Comparison of ENCODE assay signal across 12 cellular contexts in genomic region chr4:80492761-80493160, GRCh38.
A peak's percentile ranks its signal among the peaks of the same experiment; 100 is the strongest.
DNase-seq lines count a peak whose midpoint lies in the region; ATAC-seq and TF ChIP-seq lines count a peak whose summit lies in the region.
"Had no signal": no experiment of that assay in that cellular context is flagged by ENCODE, and none has a peak within 500 bp of the region (broad histone marks: within the 10 kb centered on the region; RNA-seq: fewer than 3 reads in every experiment).

No MANE protein-coding gene starts in this region.

- peaks cover 29% of the 10 kb centered on the region for H3K9me3 Mint-ChIP-seq in CD8-positive, alpha-beta T cell

- no peaks in the 10 kb centered on the region for H3K27me3 Mint-ChIP-seq in CD8-positive, alpha-beta T cell (ENCODE audit: low read depth)
- H3K27me3 Mint-ChIP-seq: brain had no signal

- POLR2A ChIA-PET in CD8-positive, alpha-beta T cell (lab: Charles Lee), result interaction anchor here (0.7 to 1.2 kb wide), 4 partner anchors 8 to 306 kb away, joined by 3 to 4 read pairs (median 3); no protein-coding TSS in a partner anchor

- H3K4me1 Mint-ChIP-seq in CD8-positive, alpha-beta T cell (ENCODE audit: low read depth), result peaks cover 64% of the 10 kb centered on the region
- H3K4me1 Mint-ChIP-seq: brain had no signal

- no peaks in the 10 kb centered on the region for H3K27me3 ChIP-seq in CD8-positive, alpha-beta T cell (ENCODE audit: insufficient read depth, low read length)
- H3K27me3 ChIP-seq in foreskin keratinocyte (no peaks in the 10 kb centered on the region), ascending aorta (no peaks in the 10 kb centered on the region), tibial artery (no peaks in the 10 kb centered on the region), suprapubic skin (no peaks in the 10 kb centered on the region)

- no peaks in the 10 kb centered on the region for H3K36me3 ChIP-seq in CD8-positive, alpha-beta T cell (ENCODE audit: insufficient read depth, low read length)
- no peaks in the 10 kb centered on the region for H3K36me3 ChIP-seq in ascending aorta
- H3K36me3 ChIP-seq in tibial artery, result no peaks in the 10 kb centered on the region
- H3K36me3 ChIP-seq in suprapubic skin, result no peaks in the 10 kb centered on the region

- intact Hi-C loops in CD8-positive, alpha-beta T cell (cut with DNase I, micrococcal nuclease), result loop anchor here in 1 of 2 experiments (1.0 to 2.0 kb wide), 2 partner anchors 8 to 14 kb away; no protein-coding TSS in a partner anchor
- intact Hi-C loops in ascending aorta (cut with DNase I), result no loop called here
- intact Hi-C loops in tibial artery (cut with DNase I; ENCODE audit: low total_unique reads), result no loop called here

- TF ChIP-seq CTCF in CD8-positive, alpha-beta T cell (IDR thresholded peaks at IDR 0.05), result no peak
- no peak for TF ChIP-seq CTCF in foreskin keratinocyte (conservative IDR thresholded peaks at IDR 0.05)
- TF ChIP-seq CTCF in ascending aorta (IDR thresholded peaks at IDR 0.05), result no peak
- no peak for TF ChIP-seq CTCF in tibial artery (IDR thresholded peaks at IDR 0.05)
- TF ChIP-seq CTCF in suprapubic skin (IDR thresholded peaks at IDR 0.05), result no peak

- CTCF ChIA-PET in CD8-positive, alpha-beta T cell (lab: Charles Lee), result no interaction called here

- peak; percentile 95 for ATAC-seq in CD8-positive, alpha-beta T cell
- ATAC-seq in HG03342 (IDR thresholded peaks at IDR 0.05; ENCODE audit: unreplicated experiment), result peak; percentile 71
- peak; percentile 24 for ATAC-seq in foreskin keratinocyte

- peaks cover 43% of the 10 kb centered on the region for H3K4me1 ChIP-seq in CD8-positive, alpha-beta T cell (ENCODE audit: insufficient read depth, low read length)
- H3K4me1 ChIP-seq in foreskin keratinocyte (no peaks in the 10 kb centered on the region), ascending aorta (no peaks in the 10 kb centered on the region), tibial artery (no peaks in the 10 kb centered on the region), suprapubic skin (no peaks in the 10 kb centered on the region)
- H3K4me1 ChIP-seq: Caco-2 had no signal

- H3K4me3 Mint-ChIP-seq in CD8-positive, alpha-beta T cell, result peak overlapping the region; percentile 40
- H3K4me3 Mint-ChIP-seq: brain, HFFc6 had no signal

- H3K4me3 ChIP-seq in CD8-positive, alpha-beta T cell (ENCODE audit: low read depth, low read length), result no peak overlapping the region
- H3K4me3 ChIP-seq in ascending aorta (no peak overlapping the region), tibial artery (no peak overlapping the region), suprapubic skin (no peak overlapping the region)

- DNase-seq in CD8-positive, alpha-beta T cell, result peak; percentile 22 to 76 (median 40)
- DNase-seq in activated CD4-positive, alpha-beta T cell treated with anti-CD3 and anti-CD28 coated beads for 48 hours, result peak; percentile 19
- DNase-seq in foreskin keratinocyte, result no peak
- no peak for DNase-seq in ascending aorta (ENCODE audit: low spot score in 2 of 2)
- DNase-seq in tibial artery, result no peak
- no peak for DNase-seq in superior temporal gyrus (ENCODE audit: extremely low spot score)
- DNase-seq in suprapubic skin (ENCODE audit: low spot score in 2 of 2), result no peak
- DNase-seq: HFFc6, kidney had no signal

- peak overlapping the region; percentile 98 for H3K27ac Mint-ChIP-seq in CD8-positive, alpha-beta T cell
- H3K27ac Mint-ChIP-seq: brain, HFFc6 had no signal

- peak overlapping the region; percentile 51 for H3K27ac ChIP-seq in CD8-positive, alpha-beta T cell (ENCODE audit: low read depth, low read length)
- H3K27ac ChIP-seq in foreskin keratinocyte, result no peak overlapping the region
- no peak overlapping the region for H3K27ac ChIP-seq in ascending aorta
- H3K27ac ChIP-seq in tibial artery, result no peak overlapping the region
- H3K27ac ChIP-seq in suprapubic skin, result no peak overlapping the region

- 69% methylated on average over 1 of the region's 1 CpG for WGBS in suprapubic skin

- peaks cover 44% of the 10 kb centered on the region for H3K36me3 Mint-ChIP-seq in CD8-positive, alpha-beta T cell
- H3K36me3 Mint-ChIP-seq: brain had no signal

- TF ChIP-seq EP300 in suprapubic skin (IDR thresholded peaks at IDR 0.05), result no peak

- TF ChIP-seq POLR2A in suprapubic skin (IDR thresholded peaks at IDR 0.05), result no peak

- peaks cover 10% of the 10 kb centered on the region for H3K9me3 ChIP-seq in CD8-positive, alpha-beta T cell (ENCODE audit: low read length)
- no peaks in the 10 kb centered on the region for H3K9me3 ChIP-seq in ascending aorta
- peaks cover 0 to 4% (median 0%) of the 10 kb centered on the region in 3 donors for H3K9me3 ChIP-seq in tibial artery
- no peaks in the 10 kb centered on the region for H3K9me3 ChIP-seq in suprapubic skin
- H3K9me3 ChIP-seq: Caco-2 had no signal

Comparison
In these comparisons a context has a peak if more than half of its experiments do, and no peak if none do; other contexts are left out.
1. ATAC-seq: peak in every context shown above with its lines; median percentile 95 in CD8-positive, alpha-beta T cell; 71 in HG03342; 24 in foreskin keratinocyte.
2. DNase-seq: peak in CD8-positive, alpha-beta T cell (7 of 7) and activated CD4-positive, alpha-beta T cell treated with anti-CD3 and anti-CD28 coated beads for 48 hours (single experiment); none in foreskin keratinocyte (0 of 2), ascending aorta (0 of 2), tibial artery (0 of 2), superior temporal gyrus (single experiment) and suprapubic skin (0 of 2).